In genomic region chr7:115526272-115526671, GRCh38 we compare ENCODE assay signal across 1 cellular context.
TF ChIP-seq lines count a peak whose summit lies in the region.

No MANE protein-coding gene starts in this region.

TF ChIP-seq in GM23338, 12 proteins besides CTCF, POLR2A, EP300 and RAD21 (continued from another document):
- TF ChIP-seq REST (IDR thresholded peaks at IDR 0.05; ENCODE audit: unreplicated experiment) (no peak), ZNF331 (CRISPR knock-in tag; IDR thresholded peaks at IDR 0.05; ENCODE audit: low read depth) (no peak), CREB1 (CRISPR knock-in tag; IDR thresholded peaks at IDR 0.05; ENCODE audit: low read depth) (no peak), NANOG (IDR thresholded peaks at IDR 0.05; ENCODE audit: borderline replicate concordance) (peak; percentile 91), EZH2 (IDR thresholded peaks at IDR 0.05; ENCODE audit: low read depth, unreplicated experiment) (no peak), POLR2AphosphoS5 (IDR thresholded peaks at IDR 0.05; ENCODE audit: low read depth) (peak; percentile 73), JUNB (IDR thresholded peaks at IDR 0.05; ENCODE audit: unreplicated experiment) (no peak), ZNF114 (CRISPR knock-in tag; IDR thresholded peaks at IDR 0.05) (no peak), ZNF462 (CRISPR knock-in tag; IDR thresholded peaks at IDR 0.05) (no peak), EZH2phosphoT487 (IDR thresholded peaks at IDR 0.05; ENCODE audit: unreplicated experiment) (no peak), STAT1 (IDR thresholded peaks at IDR 0.05; ENCODE audit: unreplicated experiment) (no peak)
